Comparison of ENCODE assay signal across 1 cellular context in genomic region chr6:163494279-163494727, GRCh38.
TF ChIP-seq lines count a peak whose summit lies in the region.

No MANE protein-coding gene starts in this region.

TF ChIP-seq in K562, 482 proteins besides CTCF, POLR2A, EP300 and RAD21 (continued from another document and continues in another):
- TF ChIP-seq, protein P1, sequence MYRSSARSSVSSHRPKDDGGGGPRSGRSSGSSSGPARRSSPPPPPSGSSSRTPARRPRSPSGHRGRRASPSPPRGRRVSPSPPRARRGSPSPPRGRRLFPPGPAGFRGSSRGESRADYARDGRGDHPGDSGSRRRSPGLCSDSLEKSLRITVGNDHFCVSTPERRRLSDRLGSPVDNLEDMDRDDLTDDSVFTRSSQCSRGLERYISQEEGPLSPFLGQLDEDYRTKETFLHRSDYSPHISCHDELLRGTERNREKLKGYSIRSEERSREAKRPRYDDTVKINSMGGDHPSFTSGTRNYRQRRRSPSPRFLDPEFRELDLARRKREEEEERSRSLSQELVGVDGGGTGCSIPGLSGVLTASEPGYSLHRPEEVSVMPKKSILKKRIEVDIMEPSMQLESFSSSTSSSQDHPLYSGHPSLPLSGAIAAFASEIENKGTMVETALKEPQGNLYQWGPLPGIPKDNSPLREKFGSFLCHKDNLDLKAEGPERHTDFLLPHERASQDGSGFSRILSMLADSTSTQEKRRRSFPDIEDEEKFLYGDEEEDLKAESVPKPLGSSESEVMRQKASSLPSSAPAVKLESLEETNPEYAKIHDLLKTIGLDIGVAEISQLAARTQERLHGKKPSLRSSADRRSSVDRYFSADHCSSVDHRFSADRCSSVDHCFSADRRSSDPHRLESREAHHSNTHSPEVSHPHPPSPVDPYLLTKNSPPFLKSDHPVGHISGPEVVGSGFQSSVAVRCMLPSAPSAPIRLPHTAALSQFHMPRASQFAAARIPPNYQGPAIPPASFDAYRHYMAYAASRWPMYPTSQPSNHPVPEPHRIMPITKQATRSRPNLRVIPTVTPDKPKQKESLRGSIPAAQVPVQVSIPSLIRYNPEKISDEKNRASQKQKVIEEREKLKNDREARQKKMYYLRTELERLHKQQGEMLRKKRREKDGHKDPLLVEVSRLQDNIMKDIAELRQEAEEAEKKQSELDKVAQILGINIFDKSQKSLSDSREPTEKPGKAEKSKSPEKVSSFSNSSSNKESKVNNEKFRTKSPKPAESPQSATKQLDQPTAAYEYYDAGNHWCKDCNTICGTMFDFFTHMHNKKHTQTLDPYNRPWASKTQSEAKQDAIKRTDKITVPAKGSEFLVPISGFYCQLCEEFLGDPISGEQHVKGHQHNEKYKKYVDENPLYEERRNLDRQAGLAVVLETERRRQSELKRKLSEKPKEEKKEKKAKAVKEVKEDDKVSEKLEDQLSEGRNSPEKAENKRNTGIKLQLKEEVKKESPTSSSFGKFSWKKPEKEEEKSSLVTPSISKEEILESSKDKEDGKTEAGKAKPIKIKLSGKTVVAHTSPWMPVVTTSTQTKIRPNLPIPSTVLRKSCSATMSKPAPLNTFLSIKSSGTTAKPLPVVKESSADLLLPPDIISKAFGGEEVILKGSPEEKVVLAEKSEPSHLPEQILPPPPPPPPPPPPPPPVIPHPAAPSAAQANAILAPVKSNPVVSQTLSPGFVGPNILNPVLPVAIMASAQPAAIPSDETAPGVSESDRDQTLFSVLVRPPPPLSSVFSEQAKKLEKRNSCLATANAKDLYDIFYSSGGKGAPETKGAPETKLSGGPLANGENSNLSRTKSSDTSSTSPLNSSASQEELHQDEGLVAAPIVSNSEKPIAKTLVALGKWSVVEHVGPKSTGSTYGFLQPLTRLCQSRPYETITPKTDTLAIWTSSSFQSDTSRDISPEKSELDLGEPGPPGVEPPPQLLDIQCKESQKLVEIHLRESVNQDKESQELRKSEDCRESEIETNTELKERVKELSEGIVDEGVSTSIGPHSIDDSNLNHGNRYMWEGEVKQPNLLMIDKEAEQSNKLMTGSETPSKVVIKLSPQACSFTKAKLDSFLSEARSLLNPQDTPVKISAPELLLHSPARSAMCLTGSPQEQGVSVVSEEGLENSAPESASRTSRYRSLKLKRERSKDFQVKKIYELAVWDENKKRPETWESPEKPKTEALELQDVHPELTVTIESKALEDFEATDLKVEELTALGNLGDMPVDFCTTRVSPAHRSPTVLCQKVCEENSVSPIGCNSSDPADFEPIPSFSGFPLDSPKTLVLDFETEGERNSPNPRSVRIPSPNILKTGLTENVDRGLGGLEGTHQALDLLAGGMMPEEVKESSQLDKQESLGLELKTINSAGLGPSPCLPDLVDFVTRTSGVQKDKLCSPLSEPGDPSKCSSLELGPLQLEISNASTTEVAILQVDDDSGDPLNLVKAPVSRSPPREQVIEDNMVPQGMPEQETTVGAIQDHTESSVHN (IDR thresholded peaks at IDR 0.05; ENCODE audit: borderline replicate concordance in 1 of 2, low read depth in 1 of 2) = no peak
- no peak for TF ChIP-seq PHB2 (IDR thresholded peaks at IDR 0.05; ENCODE audit: low read depth)
- peak; percentile 30 for TF ChIP-seq ATF3 (IDR thresholded peaks at IDR 0.05)
- TF ChIP-seq ATF3 (CRISPR knock-in tag; conservative IDR thresholded peaks at IDR 0.05) = no peak
- no peak for TF ChIP-seq ZNF146 (CRISPR knock-in tag; IDR thresholded peaks at IDR 0.05; ENCODE audit: unreplicated experiment)
- no peak for TF ChIP-seq DMBX1 (CRISPR knock-in tag; IDR thresholded peaks at IDR 0.05; ENCODE audit: borderline replicate concordance)
- peak; percentile 42 for TF ChIP-seq FOSL1 (tag; conservative IDR thresholded peaks at IDR 0.05)
- TF ChIP-seq ZBTB33 (CRISPR knock-in tag; IDR thresholded peaks at IDR 0.05) = peak; percentile 29; the same call in 1 of the 2 replicates
- TF ChIP-seq ETS2 (tag; IDR thresholded peaks at IDR 0.05; ENCODE audit: borderline replicate concordance, poor library complexity, severe bottlenecking) = no peak
- TF ChIP-seq ZNF253 (CRISPR knock-in tag; conservative IDR thresholded peaks at IDR 0.05) = no peak
- TF ChIP-seq NFE2L1 (tag; IDR thresholded peaks at IDR 0.05; ENCODE audit: borderline replicate concordance, low read depth) = no peak
- no peak for TF ChIP-seq NR3C1 (CRISPR knock-in tag; IDR thresholded peaks at IDR 0.05)
- no peak for TF ChIP-seq ETV1 (tag; conservative IDR thresholded peaks at IDR 0.05; ENCODE audit: low read depth)
- no peak for TF ChIP-seq MAFF (IDR thresholded peaks at IDR 0.05; ENCODE audit: low read length)
- no peak for TF ChIP-seq HNRNPUL1 (IDR thresholded peaks at IDR 0.05; ENCODE audit: low read length)
- 0 out of 2 replicates have a peak, but pooled peaks have one; percentile 19 for TF ChIP-seq MTA2 (IDR thresholded peaks at IDR 0.05; ENCODE audit: low read depth)
- no peak for TF ChIP-seq NCOA4 (IDR thresholded peaks at IDR 0.05; ENCODE audit: partially characterized antibody)
- no peak for TF ChIP-seq ATF4 (CRISPR knock-in tag; IDR thresholded peaks at IDR 0.05)
- 0 out of 2 replicates have a peak, but pooled peaks have one; percentile 30 for TF ChIP-seq SMARCA4 (IDR thresholded peaks at IDR 0.05)
- peak; percentile 52; the same call in 1 of the 2 replicates for TF ChIP-seq DPF2 (IDR thresholded peaks at IDR 0.05)
- peak; percentile 30; the same call in 1 of the 2 replicates for TF ChIP-seq KHSRP (IDR thresholded peaks at IDR 0.05)
- no peak for TF ChIP-seq ZNF384 (IDR thresholded peaks at IDR 0.05; ENCODE audit: low read depth, low read length)
- TF ChIP-seq MXD1 (CRISPR knock-in tag; IDR thresholded peaks at IDR 0.05; ENCODE audit: borderline replicate concordance, poor library complexity, severe bottlenecking) = no peak
- TF ChIP-seq, protein P2, sequence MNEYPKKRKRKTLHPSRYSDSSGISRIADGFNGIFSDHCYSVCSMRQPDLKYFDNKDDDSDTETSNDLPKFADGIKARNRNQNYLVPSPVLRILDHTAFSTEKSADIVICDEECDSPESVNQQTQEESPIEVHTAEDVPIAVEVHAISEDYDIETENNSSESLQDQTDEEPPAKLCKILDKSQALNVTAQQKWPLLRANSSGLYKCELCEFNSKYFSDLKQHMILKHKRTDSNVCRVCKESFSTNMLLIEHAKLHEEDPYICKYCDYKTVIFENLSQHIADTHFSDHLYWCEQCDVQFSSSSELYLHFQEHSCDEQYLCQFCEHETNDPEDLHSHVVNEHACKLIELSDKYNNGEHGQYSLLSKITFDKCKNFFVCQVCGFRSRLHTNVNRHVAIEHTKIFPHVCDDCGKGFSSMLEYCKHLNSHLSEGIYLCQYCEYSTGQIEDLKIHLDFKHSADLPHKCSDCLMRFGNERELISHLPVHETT (CRISPR knock-in tag; conservative IDR thresholded peaks at IDR 0.05 in 1 of 2, IDR thresholded peaks at IDR 0.05 in 1 of 2) = no peak
- TF ChIP-seq SP1 (CRISPR knock-in tag; IDR thresholded peaks at IDR 0.05) = no peak
- TF ChIP-seq BCOR (IDR thresholded peaks at IDR 0.05) = no peak
- no peak for TF ChIP-seq RERE (CRISPR knock-in tag; IDR thresholded peaks at IDR 0.05; ENCODE audit: borderline replicate concordance)
- TF ChIP-seq RNF219 (CRISPR knock-in tag; IDR thresholded peaks at IDR 0.05) = no peak
- peak; percentile 21; the same call in 1 of the 2 replicates for TF ChIP-seq NFE2 (IDR thresholded peaks at IDR 0.05; ENCODE audit: low read depth)
- peak in 1 of 2 experiments; percentile 55; a peak in 1 of 4 replicates for TF ChIP-seq MLLT1 (IDR thresholded peaks at IDR 0.05)
